Comparison of ENCODE assay signal across 8 cellular contexts in the genomic region with DNA sequence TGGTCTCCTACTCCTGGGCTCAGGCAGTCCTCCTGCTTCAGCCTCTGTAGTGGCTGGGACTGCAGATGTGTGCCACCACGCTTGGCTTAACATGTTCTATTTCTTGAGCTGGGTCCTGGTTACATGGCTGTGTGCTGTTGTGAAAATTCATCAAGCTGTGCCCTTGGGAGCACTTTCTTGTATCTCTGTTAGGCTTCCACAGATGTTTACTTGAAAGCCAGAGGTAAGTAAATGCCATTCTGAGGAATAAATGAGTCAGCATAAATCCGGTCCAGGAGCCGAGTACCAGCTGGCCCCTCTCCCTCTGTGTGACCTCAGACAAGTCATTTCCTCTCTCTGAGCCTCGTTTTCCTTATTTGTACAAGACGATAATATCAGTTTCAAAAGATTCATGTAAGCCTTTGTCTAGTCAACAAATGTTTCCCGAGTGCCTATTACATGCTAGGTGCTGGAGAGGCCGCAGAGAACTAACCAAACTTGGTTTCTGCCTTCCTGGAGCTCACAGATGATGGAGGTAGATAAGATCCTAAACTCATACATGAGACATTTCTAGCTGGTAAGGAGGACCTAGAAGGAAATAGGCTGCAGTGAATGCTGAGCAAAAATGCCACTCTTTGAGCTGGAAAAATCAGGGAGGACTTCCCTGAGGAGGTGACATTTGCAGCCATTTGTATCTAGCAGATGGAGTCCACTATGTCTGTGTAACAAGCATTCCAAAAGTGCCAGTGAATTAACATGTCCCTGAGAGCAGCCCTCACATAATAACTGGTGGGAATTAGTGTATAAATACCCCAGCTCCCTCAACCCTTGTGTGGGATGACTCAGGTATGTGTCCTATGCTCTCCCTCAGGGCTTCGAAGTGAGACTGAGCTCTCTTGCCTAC. TPM values are rescaled to one million over a fixed set of nuclear protein-coding genes. Genes with fewer than 3 reads are reported as not detected.
DNase-seq lines count a peak whose midpoint lies in the region.

No MANE protein-coding gene starts in this region.

- peaks cover 17% of the 10 kb centered on the region for H3K36me3 Mint-ChIP-seq in activated CD4-positive, alpha-beta memory T cell treated with anti-CD3 and anti-CD28 coated beads for 36 hours

- peaks cover 2% of the 10 kb centered on the region for H3K9me3 Mint-ChIP-seq in activated CD4-positive, alpha-beta memory T cell treated with anti-CD3 and anti-CD28 coated beads for 36 hours

- H3K4me3 Mint-ChIP-seq in activated CD4-positive, alpha-beta memory T cell treated with anti-CD3 and anti-CD28 coated beads for 36 hours = peak overlapping the region; percentile 41

- H3K4me1 Mint-ChIP-seq in activated CD4-positive, alpha-beta memory T cell treated with anti-CD3 and anti-CD28 coated beads for 36 hours (ENCODE audit: low read depth) = peaks cover 52% of the 10 kb centered on the region

- POLR2A ChIA-PET in activated CD4-positive, alpha-beta memory T cell treated with anti-CD3 and anti-CD28 coated beads for 36 hours (lab: Charles Lee) = interaction anchor here (0.6 to 2.6 kb wide), 10 partner anchors 11 to 163 kb away, joined by 3 to 10 read pairs (median 6); a partner anchor contains a TSS

- H3K27me3 Mint-ChIP-seq in activated CD4-positive, alpha-beta memory T cell treated with anti-CD3 and anti-CD28 coated beads for 36 hours = no peaks in the 10 kb centered on the region

- peak overlapping the region; percentile 93 for H3K27ac Mint-ChIP-seq in activated CD4-positive, alpha-beta memory T cell treated with anti-CD3 and anti-CD28 coated beads for 36 hours

- DNase-seq in activated gamma-delta T cell treated with Interleukin-2 at 50 U/mL for 16 hours (peak; percentile 45), activated gamma-delta T cell (lab: John Stamatoyannopoulos, UW) (no peak), HT1080 (ENCODE audit: low read depth) (peak; percentile 87), lung microvascular endothelial cell (ENCODE audit: low read depth in 2 of 2) (peak; percentile 55 to 97), NOMO-1 treated with dmso at 0.1 percent for 144 hours (lab: John Stamatoyannopoulos, UW; ENCODE audit: unreplicated experiment) (no peak), pons (ENCODE audit: low spot score) (no peak), medulla oblongata (ENCODE audit: extremely low spot score) (no peak)
- peak; percentile 84 for DNase-seq in activated CD4-positive, alpha-beta memory T cell treated with anti-CD3 and anti-CD28 coated beads for 36 hours

- CTCF ChIA-PET in activated CD4-positive, alpha-beta memory T cell treated with anti-CD3 and anti-CD28 coated beads for 36 hours (lab: Charles Lee) = interaction anchor here (0.6 to 2.7 kb wide), 13 partner anchors 9 to 519 kb away, joined by 3 to 17 read pairs (median 4); a partner anchor contains a TSS

- intact Hi-C loops in activated CD4-positive, alpha-beta memory T cell treated with anti-CD3 and anti-CD28 coated beads for 36 hours (cut with micrococcal nuclease) = loop anchor here (1.0 to 2.0 kb wide), 6 partner anchors 34 to 166 kb away; no protein-coding TSS in a partner anchor

RNA-seq across cellular contexts. Expression of a gene that starts 2.7 kb away (rescaled TPM):
- total RNA-seq in HT1080 (2014; rRNA removed; shearing (Covaris generic)) = not detected in 2 replicates
- not detected in 2 replicates for polyA plus RNA-seq in HT1080 (2015; cell fraction: cytosol; rRNA removed)
- polyA plus RNA-seq in HT1080 (2015; cell fraction: nucleus; rRNA removed) = not detected in 2 replicates
- 100 to 1,000 TPM; 125 to 130 TPM for total RNA-seq in activated CD4-positive, alpha-beta memory T cell treated with anti-CD3 and anti-CD28 coated beads for 36 hours
- total RNA-seq in lung microvascular endothelial cell = 10.9 and 16.9 TPM in 2 replicates

RNA-seq across cellular contexts. Expression of a gene that starts 12.2 kb away (rescaled TPM):
- not detected in 2 replicates for total RNA-seq in HT1080 (2014; rRNA removed; shearing (Covaris generic))
- not detected in 2 replicates for polyA plus RNA-seq in HT1080 (2015; cell fraction: cytosol; rRNA removed)
- not detected in 2 replicates for polyA plus RNA-seq in HT1080 (2015; cell fraction: nucleus; rRNA removed)
- total RNA-seq in activated CD4-positive, alpha-beta memory T cell treated with anti-CD3 and anti-CD28 coated beads for 36 hours = under 1 TPM in 1 of 2 experiments, not detected in 1; 0.24 TPM
- not detected in 2 replicates for total RNA-seq in lung microvascular endothelial cell

RNA-seq across cellular contexts. Expression of a gene that starts 17.3 kb away (rescaled TPM):
- total RNA-seq in HT1080 (2014; rRNA removed; shearing (Covaris generic)) = 23.6 and 28.9 TPM in 2 replicates
- 47.9 and 49.7 TPM in 2 replicates for polyA plus RNA-seq in HT1080 (2015; cell fraction: cytosol; rRNA removed)
- 46.1 and 49.0 TPM in 2 replicates for polyA plus RNA-seq in HT1080 (2015; cell fraction: nucleus; rRNA removed)
- 10 to 100 TPM; 18.2 to 21.4 TPM for total RNA-seq in activated CD4-positive, alpha-beta memory T cell treated with anti-CD3 and anti-CD28 coated beads for 36 hours
- 3.9 and 5.6 TPM in 2 replicates for total RNA-seq in lung microvascular endothelial cell

RNA-seq across cellular contexts. Expression of a gene that starts 41.2 kb away (rescaled TPM):
- total RNA-seq in HT1080 (2014; rRNA removed; shearing (Covaris generic)) = not detected in 2 replicates
- not detected in 2 replicates for polyA plus RNA-seq in HT1080 (2015; cell fraction: cytosol; rRNA removed)
- not detected in 2 replicates for polyA plus RNA-seq in HT1080 (2015; cell fraction: nucleus; rRNA removed)
- under 1 TPM; 0.50 to 0.56 TPM for total RNA-seq in activated CD4-positive, alpha-beta memory T cell treated with anti-CD3 and anti-CD28 coated beads for 36 hours
- total RNA-seq in lung microvascular endothelial cell = not detected in 2 replicates

RNA-seq across cellular contexts. Expression of a gene that starts 48.3 kb away (rescaled TPM):
- 44.8 and 56.1 TPM in 2 replicates for total RNA-seq in HT1080 (2014; rRNA removed; shearing (Covaris generic))
- polyA plus RNA-seq in HT1080 (2015; cell fraction: cytosol; rRNA removed) = 27.1 and 27.2 TPM in 2 replicates
- 243 and 267 TPM in 2 replicates for polyA plus RNA-seq in HT1080 (2015; cell fraction: nucleus; rRNA removed)
- total RNA-seq in activated CD4-positive, alpha-beta memory T cell treated with anti-CD3 and anti-CD28 coated beads for 36 hours = 100 to 1,000 TPM in 1 of 2 experiments, 10 to 100 TPM in 1; 94.2 to 100 TPM
- 28.8 and 39.9 TPM in 2 replicates for total RNA-seq in lung microvascular endothelial cell

Comparison
In these comparisons a context has a peak if more than half of its experiments do, and no peak if none do; other contexts are left out.
1. DNase-seq: peak in activated gamma-delta T cell treated with Interleukin-2 at 50 U/mL for 16 hours (single experiment), HT1080 (single experiment), activated CD4-positive, alpha-beta memory T cell treated with anti-CD3 and anti-CD28 coated beads for 36 hours (single experiment) and lung microvascular endothelial cell (2 of 2); none in activated gamma-delta T cell (single experiment), NOMO-1 treated with dmso at 0.1 percent for 144 hours (single experiment), pons (single experiment) and medulla oblongata (single experiment).
2. RNA of a gene that starts 2.7 kb away (total RNA-seq): 125 to 130 TPM in activated CD4-positive, alpha-beta memory T cell treated with anti-CD3 and anti-CD28 coated beads for 36 hours and 10.9 to 16.9 TPM in lung microvascular endothelial cell; not detected in HT1080; every median in the first group is over 10 times any median in the second.